Comparison of ENCODE assay signal across 24 cellular contexts in genomic region chr14:55702501-55702900, GRCh38.
"Had no signal": no experiment of that assay in that cellular context is flagged by ENCODE, and none has a peak within 500 bp of the region (broad histone marks: within the 10 kb centered on the region; RNA-seq: fewer than 3 reads in every experiment).

No MANE protein-coding gene starts in this region.

- H3K4me3 ChIP-seq: adrenal gland, MG63, SJCRH30 had no signal

- DNase-seq: activated CD4-positive, alpha-beta T cell treated with anti-CD3 and anti-CD28 coated beads for 4 hours; activated CD8-positive, alpha-beta memory T cell treated with anti-CD3 and anti-CD28 coated beads, Interleukin-2, amount 50 U/mL, for 4 hours; activated CD8-positive, alpha-beta T cell treated with anti-CD3 and anti-CD28 coated beads for 36 hours; activated naive CD4-positive, alpha-beta T cell treated with anti-CD3 and anti-CD28 coated beads, Interleukin-2, amount 50 U/mL, for 16 hours; activated naive CD8-positive, alpha-beta T cell treated with anti-CD3 and anti-CD28 coated beads, Interleukin-2, amount 10 ng/mL, durations not matched to agents 7 days and 5 days; adrenal gland; anterior cingulate cortex; cerebellar nuclear complex; MG63; NCI-H1105; NCI-H146; NCI-H2029; NCI-H2107; NCI-H226; NCI-H526; NCI-H774; NK-92 treated with Interleukin-12 subunit alpha and Interleukin-12 subunit beta, amount 100 ng/mL, for 24 hours; OCI-M1; Right ventricle myocardium superior; SJCRH30; SK-N-SH; T-helper 1 cell had no signal

- H3K4me1 ChIP-seq: adrenal gland had no signal

- ATAC-seq: activated CD8-positive, alpha-beta T cell treated with anti-CD3 and anti-CD28 coated beads for 36 hours; Panc1 had no signal

- H3K27me3 ChIP-seq: adrenal gland, MG63, SJCRH30 had no signal

- H3K9me3 ChIP-seq: adrenal gland, MG63, SJCRH30, SK-N-SH had no signal

- H3K4me2 ChIP-seq: SK-N-SH had no signal

- H3K36me3 ChIP-seq: adrenal gland, MG63, SJCRH30 had no signal

- H3K9ac ChIP-seq: SK-N-SH had no signal

- H3K27ac ChIP-seq: adrenal gland, RWPE1, SJCRH30 had no signal
